In the genomic region with DNA sequence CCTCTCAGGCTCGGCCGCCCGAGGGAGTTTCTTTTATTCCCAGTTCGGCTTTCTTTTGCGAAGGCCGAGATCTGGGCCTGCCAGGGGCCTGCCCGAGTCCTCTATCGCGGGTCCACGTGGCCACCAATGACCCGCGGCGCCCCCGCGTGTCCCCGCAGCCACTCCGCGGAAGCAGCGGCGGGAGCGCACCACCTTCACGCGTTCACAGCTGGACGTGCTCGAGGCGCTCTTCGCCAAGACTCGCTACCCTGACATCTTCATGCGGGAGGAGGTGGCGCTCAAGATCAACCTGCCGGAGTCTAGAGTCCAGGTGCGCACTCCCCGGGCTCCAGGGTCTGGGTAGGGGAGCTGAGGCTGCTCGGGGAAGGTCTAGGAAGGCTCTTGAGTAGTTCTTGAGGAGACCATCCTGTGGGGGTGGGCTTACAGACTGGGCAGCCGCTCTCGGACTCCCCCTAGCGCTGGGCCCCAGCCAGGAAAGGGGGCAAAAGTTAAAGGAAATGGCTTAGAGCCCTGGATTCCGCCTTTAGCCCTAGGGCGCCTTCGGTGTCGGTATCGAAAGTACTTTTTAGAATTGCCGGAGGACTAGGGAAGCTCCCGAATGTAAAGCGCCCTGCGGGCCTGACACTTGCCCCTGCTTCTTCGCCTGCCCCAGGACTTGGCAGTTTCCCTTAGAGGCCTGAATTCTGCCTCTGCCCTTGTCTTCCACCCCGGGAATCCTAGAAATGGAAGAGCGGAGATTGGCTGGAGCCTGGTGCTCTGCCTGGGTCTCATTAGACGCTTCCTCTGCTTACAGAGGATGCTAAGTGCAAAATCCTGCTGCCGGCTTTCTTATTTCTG, we compare ENCODE assay signal across 10 cellular contexts. TPM values are rescaled to one million over a fixed set of nuclear protein-coding genes. Genes with fewer than 3 reads are reported as not detected.
DNase-seq lines count a peak whose midpoint lies in the region; ATAC-seq and TF ChIP-seq lines count a peak whose summit lies in the region.
"Had no signal": no experiment of that assay in that cellular context is flagged by ENCODE, and none has a peak within 500 bp of the region (broad histone marks: within the 10 kb centered on the region; RNA-seq: fewer than 3 reads in every experiment).

No MANE protein-coding gene starts in this region.

- no peaks in the 10 kb centered on the region for H3K79me1 ChIP-seq in H9 (ENCODE audit: insufficient read depth, low read depth, low read length, poor library complexity, severe bottlenecking)

- no peaks in the 10 kb centered on the region for H3K79me2 ChIP-seq in H9 (ENCODE audit: insufficient read depth, low read length)

- ATAC-seq in central memory CD8-positive, alpha-beta T cell (replicated peaks; ENCODE audit: extremely low read depth, poor library complexity, severe bottlenecking): no peak
- no peak for ATAC-seq in GM19452 (IDR thresholded peaks at IDR 0.05; ENCODE audit: unreplicated experiment)

- peaks cover 0 to 2% (median 0%) of the 10 kb centered on the region in 3 experiments; a peak in 2 of 7 replicates for H3K36me3 Mint-ChIP-seq in H9 (ENCODE audit: insufficient read depth in 1 of 3, low read depth in 3 of 3)
- H3K36me3 Mint-ChIP-seq in central memory CD8-positive, alpha-beta T cell (ENCODE audit: insufficient read depth): peaks cover 7% of the 10 kb centered on the region

- H3K23me2 ChIP-seq in H9 (ENCODE audit: insufficient read length, low read depth, low read length, poor library complexity, severe bottlenecking): peaks cover 46% of the 10 kb centered on the region

- no peak overlapping the region for H2BK15ac ChIP-seq in H9 (ENCODE audit: low read depth, low read length)

- no peak overlapping the region for H3K14ac ChIP-seq in H9 (ENCODE audit: insufficient read depth, low read length)

- no peak overlapping the region for H2BK12ac ChIP-seq in H9 (ENCODE audit: insufficient read length, low read depth, low read length)

- no peak overlapping the region for H3K23ac ChIP-seq in H9 (ENCODE audit: insufficient read length, low read depth, low read length)

- peaks cover 95% of the 10 kb centered on the region for H3K27me3 Mint-ChIP-seq in H9 (ENCODE audit: low read depth)
- peaks cover 95% of the 10 kb centered on the region for H3K27me3 Mint-ChIP-seq in central memory CD8-positive, alpha-beta T cell

- peak overlapping the region; percentile 39 to 81 for H3K4me3 Mint-ChIP-seq in H9
- H3K4me3 Mint-ChIP-seq in central memory CD8-positive, alpha-beta T cell: peak overlapping the region; percentile 16

- H3K4ac ChIP-seq in H9 (ENCODE audit: low read depth, low read length): no peak overlapping the region

- DNase-seq in AG09309 (ENCODE audit: low read depth) (no peak), H9 (peak; percentile 90), NCI-H187 (lab: John Stamatoyannopoulos, UW) (no peak), NCI-H2107 (lab: John Stamatoyannopoulos, UW) (no peak)
- no peak for DNase-seq in central memory CD8-positive, alpha-beta T cell (ENCODE audit: low spot score in 2 of 2)
- no peak for DNase-seq in activated effector memory CD4-positive, alpha-beta T cell treated with Interleukin-2 at 50 U/mL for 16 hours

- H3K9ac ChIP-seq in H9 (ENCODE audit: extremely low read depth, insufficient read length, low read length): no peak overlapping the region
- no peak overlapping the region for H3K9ac ChIP-seq in mucosa of rectum (ENCODE audit: low read depth in 1 of 2, low read length in 2 of 2)

- peaks cover 0 to 9% of the 10 kb centered on the region in 2 experiments; a peak in 3 of 5 replicates for H3K9me3 Mint-ChIP-seq in H9
- H3K9me3 Mint-ChIP-seq in central memory CD8-positive, alpha-beta T cell: no peaks in the 10 kb centered on the region

- no peak overlapping the region for H2BK5ac ChIP-seq in H9 (ENCODE audit: insufficient read length, low read length)

- peaks cover 5% of the 10 kb centered on the region for H4K20me1 ChIP-seq in H9 (ENCODE audit: control insufficient read depth, insufficient read depth, insufficient read length)

- H2BK120ac ChIP-seq in H9 (ENCODE audit: low read depth, low read length, poor library complexity, severe bottlenecking): no peak overlapping the region

- no peaks in the 10 kb centered on the region for H3K36me3 ChIP-seq in mucosa of rectum (ENCODE audit: control insufficient read depth in 2 of 2, insufficient read depth in 2 of 2, low read length in 2 of 2)

- H4K8ac ChIP-seq in H9 (replicated peaks; ENCODE audit: insufficient read length, low read depth, low read length): no peak overlapping the region

- H3K4me3 ChIP-seq in AG09309 (ENCODE audit: control insufficient read depth, low read depth, low read length) (no peak overlapping the region), mucosa of rectum (ENCODE audit: low read length in 2 of 2) (peak overlapping the region; percentile 49 to 56)

- peaks cover 62 to 74% of the 10 kb centered on the region in 2 experiments for H3K4me1 Mint-ChIP-seq in H9
- H3K4me1 Mint-ChIP-seq in central memory CD8-positive, alpha-beta T cell: peaks cover 60% of the 10 kb centered on the region

- no peak overlapping the region for H4K91ac ChIP-seq in H9 (ENCODE audit: insufficient read length, low read depth, low read length)

- no peak overlapping the region for H2AFZ ChIP-seq in H9 (ENCODE audit: low read length)

- peak; percentile 30 for TF ChIP-seq CTCF in AG09309 (IDR thresholded peaks at IDR 0.05; ENCODE audit: control insufficient read depth, insufficient read depth, low read depth, low read length, missing control alignments)
- peak; percentile 87 for TF ChIP-seq CTCF in H9 (conservative IDR thresholded peaks at IDR 0.05)

- H3K9me3 ChIP-seq in H9 (ENCODE audit: control insufficient read depth, low read depth, low read length) (no peaks in the 10 kb centered on the region), mucosa of rectum (ENCODE audit: control insufficient read depth in 2 of 2, low read length in 2 of 2) (no peaks in the 10 kb centered on the region)

- WGBS in H9 (ENCODE audit: extremely low coverage, insufficient read length, low lambda C conversion rate): no CpG with 5 or more reads among the region's 51 CpGs

- H2AK5ac ChIP-seq in H9 (ENCODE audit: insufficient read length, low read length): no peak overlapping the region

- H3K27ac ChIP-seq in H9 (ENCODE audit: insufficient read length, low read depth, low read length) (no peak overlapping the region), mucosa of rectum (ENCODE audit: low read depth in 2 of 2, low read length in 2 of 2) (no peak overlapping the region)
- H3K27ac ChIP-seq: VCaP had no signal

- peaks cover 10% of the 10 kb centered on the region; the same call in 1 of the 2 replicates for H3K4me1 ChIP-seq in H9 (ENCODE audit: insufficient read depth, low read length)
- peaks cover 31 to 47% of the 10 kb centered on the region in 2 donors for H3K4me1 ChIP-seq in mucosa of rectum (ENCODE audit: control insufficient read depth in 2 of 2, insufficient read depth in 2 of 2, low read length in 2 of 2)

- no peak overlapping the region for H4K5ac ChIP-seq in H9 (ENCODE audit: insufficient read length, low read depth, low read length)

- peak overlapping the region; percentile 74 for H3K4me2 ChIP-seq in H9 (ENCODE audit: insufficient read depth, insufficient read length, low read length)

- H3K27me3 ChIP-seq in H9 (ENCODE audit: insufficient read depth, low read length) (peaks cover 82% of the 10 kb centered on the region), mucosa of rectum (ENCODE audit: control insufficient read depth in 2 of 2, insufficient read depth in 2 of 2, low read length in 2 of 2) (peaks cover 79 to 86% of the 10 kb centered on the region in 2 donors)

- H3T11ph ChIP-seq in H9 (ENCODE audit: low read length): no peak overlapping the region

- H3K56ac ChIP-seq in H9 (ENCODE audit: insufficient read length, low read depth, low read length): no peak overlapping the region

- no peak overlapping the region; a peak in 1 of 7 replicates for H3K27ac Mint-ChIP-seq in H9
- no peak overlapping the region for H3K27ac Mint-ChIP-seq in central memory CD8-positive, alpha-beta T cell (ENCODE audit: low read depth)

- H3K18ac ChIP-seq in H9 (ENCODE audit: insufficient read length, low read depth, low read length): no peak overlapping the region

- H2BK20ac ChIP-seq in H9 (ENCODE audit: low read depth, low read length, poor library complexity, severe bottlenecking): no peak overlapping the region

RNA-seq across cellular contexts. Expression of gene OTX1, which starts 3.5 kb away (rescaled TPM):
- 0.11 and 0.13 TPM in 2 replicates for total RNA-seq in H9 (2021)
- total RNA-seq: lung microvascular endothelial cell had no signal
